ENCODE assay signal across 28 cellular contexts in genomic region chr3:146090521-146090920, GRCh38.
"Had no signal": no experiment of that assay in that cellular context is flagged by ENCODE, and none has a peak within 500 bp of the region (broad histone marks: within the 10 kb centered on the region; RNA-seq: fewer than 3 reads in every experiment).

No MANE protein-coding gene starts in this region.

- H3K9me3 Mint-ChIP-seq: activated B cell treated with CpG ODN at 0.5 μM for 24 hours; activated naive CD4-positive, alpha-beta T cell treated with anti-CD3 and anti-CD28 coated beads for 36 hours; activated naive CD8-positive, alpha-beta T cell treated with anti-CD3 and anti-CD28 coated beads, Interleukin-2, amount 10 ng/mL, durations not matched to agents 7 days and 5 days; activated T-cell treated with anti-CD3 and anti-CD28 coated beads, Interleukin-2, amount 50 U/mL, for 72 hours; stimulated activated naive B cell treated with anti-CD40 and anti-IgM and Interleukin-4, amounts not matched to agents 10 μg/mL and 1 μg/mL and 100 μg/mL, for 72 hours; T-helper 2 cell treated with Interferon-gamma antibody and Interleukin-4, amounts not matched to agents 5 μg/mL and 100 μg/mL, for 36 hours had no signal

- H3K9me3 ChIP-seq: ascending aorta, esophagus muscularis mucosa, psoas muscle, stomach, thyroid gland, upper lobe of right lung had no signal

- H3K4me3 Mint-ChIP-seq: activated B cell treated with CpG ODN at 0.5 μM for 24 hours; activated CD8-positive, alpha-beta memory T cell treated with anti-CD3 and anti-CD28 coated beads, Interleukin-2, amount 10 ng/mL, durations not matched to agents 7 days and 5 days; activated CD8-positive, alpha-beta T cell treated with anti-CD3 and anti-CD28 coated beads, Interleukin-2, amount 10 ng/mL, durations not matched to agents 7 days and 5 days; activated naive CD4-positive, alpha-beta T cell treated with anti-CD3 and anti-CD28 coated beads for 36 hours; activated naive CD8-positive, alpha-beta T cell treated with anti-CD3 and anti-CD28 coated beads, Interleukin-2, amount 10 ng/mL, durations not matched to agents 7 days and 5 days; activated T-cell treated with anti-CD3 and anti-CD28 coated beads, Interleukin-2, amount 50 U/mL, for 72 hours; endodermal cell; mesothelial cell of epicardium; naive B cell; stimulated activated naive B cell treated with anti-CD40 and anti-IgM and Interleukin-4, amounts not matched to agents 10 μg/mL and 1 μg/mL and 100 μg/mL, for 72 hours; T-helper 2 cell treated with Interferon-gamma antibody and Interleukin-4, amounts not matched to agents 5 μg/mL and 100 μg/mL, for 36 hours had no signal

- ATAC-seq: activated CD8-positive, alpha-beta memory T cell treated with anti-CD3 and anti-CD28 coated beads, Interleukin-2, amount 10 ng/mL, durations not matched to agents 7 days and 5 days; activated CD8-positive, alpha-beta T cell treated with anti-CD3 and anti-CD28 coated beads, Interleukin-2, amount 10 ng/mL, durations not matched to agents 7 days and 5 days; activated T-cell treated with anti-CD3 and anti-CD28 coated beads, Interleukin-2, amount 50 U/mL, for 72 hours; left cardiac atrium; left ventricle myocardium superior; psoas muscle; stimulated activated naive B cell treated with anti-CD40 and anti-IgM and Interleukin-4, amounts not matched to agents 10 μg/mL and 1 μg/mL and 100 μg/mL, for 72 hours; upper lobe of right lung had no signal

- H3K27ac Mint-ChIP-seq: activated B cell treated with CpG ODN at 0.5 μM for 24 hours; activated CD8-positive, alpha-beta memory T cell treated with anti-CD3 and anti-CD28 coated beads, Interleukin-2, amount 10 ng/mL, durations not matched to agents 7 days and 5 days; activated CD8-positive, alpha-beta T cell treated with anti-CD3 and anti-CD28 coated beads, Interleukin-2, amount 10 ng/mL, durations not matched to agents 7 days and 5 days; activated naive CD4-positive, alpha-beta T cell treated with anti-CD3 and anti-CD28 coated beads for 36 hours; activated naive CD8-positive, alpha-beta T cell treated with anti-CD3 and anti-CD28 coated beads, Interleukin-2, amount 10 ng/mL, durations not matched to agents 7 days and 5 days; activated T-cell treated with anti-CD3 and anti-CD28 coated beads, Interleukin-2, amount 50 U/mL, for 72 hours; endodermal cell; mesothelial cell of epicardium; naive B cell; stimulated activated naive B cell treated with anti-CD40 and anti-IgM and Interleukin-4, amounts not matched to agents 10 μg/mL and 1 μg/mL and 100 μg/mL, for 72 hours; T-helper 2 cell treated with Interferon-gamma antibody and Interleukin-4, amounts not matched to agents 5 μg/mL and 100 μg/mL, for 36 hours had no signal

- H3K4me1 ChIP-seq: parathyroid adenoma, psoas muscle, upper lobe of right lung had no signal

- H3K27me3 Mint-ChIP-seq: activated B cell treated with CpG ODN at 0.5 μM for 24 hours; activated CD8-positive, alpha-beta memory T cell treated with anti-CD3 and anti-CD28 coated beads, Interleukin-2, amount 10 ng/mL, durations not matched to agents 7 days and 5 days; activated naive CD8-positive, alpha-beta T cell treated with anti-CD3 and anti-CD28 coated beads, Interleukin-2, amount 10 ng/mL, durations not matched to agents 7 days and 5 days; brain; naive B cell; stimulated activated naive B cell treated with anti-CD40 and anti-IgM and Interleukin-4, amounts not matched to agents 10 μg/mL and 1 μg/mL and 100 μg/mL, for 72 hours had no signal

- H3K4me3 ChIP-seq: ascending aorta, esophagus muscularis mucosa, psoas muscle, stomach, thyroid gland, upper lobe of right lung had no signal

- H3K4me1 Mint-ChIP-seq: activated B cell treated with CpG ODN at 0.5 μM for 24 hours; activated CD8-positive, alpha-beta memory T cell treated with anti-CD3 and anti-CD28 coated beads, Interleukin-2, amount 10 ng/mL, durations not matched to agents 7 days and 5 days; activated naive CD8-positive, alpha-beta T cell treated with anti-CD3 and anti-CD28 coated beads, Interleukin-2, amount 10 ng/mL, durations not matched to agents 7 days and 5 days; endodermal cell; naive B cell; stimulated activated naive B cell treated with anti-CD40 and anti-IgM and Interleukin-4, amounts not matched to agents 10 μg/mL and 1 μg/mL and 100 μg/mL, for 72 hours had no signal

- H3K36me3 Mint-ChIP-seq: activated CD8-positive, alpha-beta memory T cell treated with anti-CD3 and anti-CD28 coated beads, Interleukin-2, amount 10 ng/mL, durations not matched to agents 7 days and 5 days; activated naive CD8-positive, alpha-beta T cell treated with anti-CD3 and anti-CD28 coated beads, Interleukin-2, amount 10 ng/mL, durations not matched to agents 7 days and 5 days; naive B cell; stimulated activated naive B cell treated with anti-CD40 and anti-IgM and Interleukin-4, amounts not matched to agents 10 μg/mL and 1 μg/mL and 100 μg/mL, for 72 hours had no signal

- DNase-seq: activated B cell treated with CpG ODN at 0.5 μM for 24 hours; activated CD8-positive, alpha-beta memory T cell treated with anti-CD3 and anti-CD28 coated beads, Interleukin-2, amount 10 ng/mL, durations not matched to agents 7 days and 5 days; activated CD8-positive, alpha-beta T cell treated with anti-CD3 and anti-CD28 coated beads, Interleukin-2, amount 10 ng/mL, durations not matched to agents 7 days and 5 days; activated effector memory CD4-positive, alpha-beta T cell treated with Interleukin-2 at 50 U/mL for 16 hours; activated naive CD4-positive, alpha-beta T cell treated with anti-CD3 and anti-CD28 coated beads for 36 hours; activated naive CD8-positive, alpha-beta T cell treated with anti-CD3 and anti-CD28 coated beads, Interleukin-2, amount 10 ng/mL, durations not matched to agents 7 days and 5 days; activated T-cell treated with anti-CD3 and anti-CD28 coated beads for 4 hours; activated T-cell treated with anti-CD3 and anti-CD28 coated beads, Interleukin-2, amount 50 U/mL, for 72 hours; caudate nucleus; endodermal cell; islet precursor cell; left cardiac atrium; left ventricle myocardium superior; naive B cell; psoas muscle; stimulated activated CD4-positive, alpha-beta T cell treated with anti-CD3 and anti-CD28 coated beads, Interleukin-15, amount 100 ng/mL, for 24 hours; stimulated activated CD4-positive, alpha-beta T cell treated with anti-CD3 and anti-CD28 coated beads, Interleukin-2, amount 100 ng/mL, for 24 hours; stimulated activated naive B cell treated with anti-CD40 and anti-IgM and Interleukin-4, amounts not matched to agents 10 μg/mL and 1 μg/mL and 100 μg/mL, for 72 hours; stomach; T-helper 1 cell; thyroid gland; upper lobe of right lung had no signal

- H3K27ac ChIP-seq: ascending aorta, esophagus muscularis mucosa, parathyroid adenoma, psoas muscle, stomach, thyroid gland, upper lobe of right lung had no signal
